In the genomic region with DNA sequence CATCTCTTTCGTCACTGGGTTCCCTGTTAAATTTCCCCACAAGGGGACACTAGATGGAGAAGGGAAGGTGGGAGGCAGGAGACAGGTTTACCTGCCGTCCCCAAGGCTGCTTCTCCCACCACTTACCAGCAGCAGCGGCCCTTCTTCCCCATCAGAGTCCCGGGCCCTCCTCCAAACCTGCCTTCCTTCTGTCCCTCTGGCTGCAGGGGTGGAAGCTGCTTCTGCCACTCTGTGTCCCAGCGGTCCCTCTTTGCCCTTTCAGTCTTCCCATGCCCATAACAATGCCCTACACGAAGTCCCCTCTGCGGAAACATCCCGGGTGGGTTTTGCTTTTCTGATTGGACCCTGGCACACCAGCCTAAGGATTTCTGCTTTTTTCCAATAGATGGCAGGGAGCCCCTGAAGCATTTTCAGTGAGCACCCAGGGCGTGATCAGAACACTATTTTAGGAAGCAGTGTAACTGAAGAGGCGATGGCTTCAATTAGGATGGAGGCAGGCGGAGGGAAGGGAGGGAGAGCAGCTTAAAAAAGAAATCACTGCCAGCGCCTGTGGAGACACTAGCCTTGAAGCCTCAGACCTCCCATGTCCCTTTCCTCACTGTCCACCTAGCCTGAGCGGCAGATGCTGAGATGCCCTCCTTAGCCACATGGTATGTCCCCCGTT, we compare ENCODE assay signal across 1 cellular context. TPM values are rescaled to one million over a fixed set of nuclear protein-coding genes. Genes with fewer than 3 reads are reported as not detected.
"Had no signal": no experiment of that assay in that cellular context is flagged by ENCODE, and none has a peak within 500 bp of the region (broad histone marks: within the 10 kb centered on the region; RNA-seq: fewer than 3 reads in every experiment).

No MANE protein-coding gene starts in this region.

RNA-seq across cellular contexts. Expression of a gene that starts 26.3 kb away (rescaled TPM):
- polyA plus RNA-seq: immature natural killer cell had no signal
